In genomic region chr21:39924577-39925308, GRCh38 we compare ENCODE assay signal across 25 cellular contexts. TPM values are rescaled to one million over a fixed set of nuclear protein-coding genes. Genes with fewer than 3 reads are reported as not detected.
"Had no signal": no experiment of that assay in that cellular context is flagged by ENCODE, and none has a peak within 500 bp of the region (broad histone marks: within the 10 kb centered on the region; RNA-seq: fewer than 3 reads in every experiment).

No MANE protein-coding gene starts in this region.

- H3K9me3 ChIP-seq: neutrophil, tibial nerve, vagina had no signal

- H3K4me1 ChIP-seq: tibial nerve, vagina had no signal

- H3K27ac ChIP-seq: neutrophil, tibial nerve, vagina had no signal

- ATAC-seq: effector memory CD8-positive, alpha-beta T cell; left lobe of liver had no signal

- DNase-seq: activated naive CD4-positive, alpha-beta T cell treated with anti-CD3 and anti-CD28 coated beads for 36 hours; dermis blood vessel endothelial cell; effector memory CD8-positive, alpha-beta T cell; head of caudate nucleus; naive B cell; right cardiac atrium; small intestine; stimulated activated CD4-positive, alpha-beta T cell treated with anti-CD3 and anti-CD28 coated beads, Interleukin-4, amount 100 ng/mL, for 4 hours; stimulated activated CD8-positive, alpha-beta memory T cell treated with anti-CD3 and anti-CD28 coated beads, Interleukin-4, amount 100 ng/mL, for 48 hours; stimulated activated naive CD4-positive, alpha-beta T cell treated with Interleukin-2 at 50 U/mL for 16 hours; substantia nigra had no signal

- H3K9me3 Mint-ChIP-seq: activated naive CD4-positive, alpha-beta T cell treated with anti-CD3 and anti-CD28 coated beads for 36 hours; activated T-helper 2 cell treated with anti-CD3 and anti-CD28 coated beads, Interferon-gamma antibody, Interleukin-2, Interleukin-4, amounts not matched to agents 10 μg/mL and 5 μg/mL and 100 μg/mL, durations not matched to agents 14 hours and 24 hours and 36 hours had no signal

- H3K27ac Mint-ChIP-seq: activated naive CD4-positive, alpha-beta T cell treated with anti-CD3 and anti-CD28 coated beads for 36 hours; activated T-helper 2 cell treated with anti-CD3 and anti-CD28 coated beads, Interferon-gamma antibody, Interleukin-2, Interleukin-4, amounts not matched to agents 10 μg/mL and 5 μg/mL and 100 μg/mL, durations not matched to agents 14 hours and 24 hours and 36 hours; effector memory CD8-positive, alpha-beta T cell; naive B cell had no signal

- H3K4me1 Mint-ChIP-seq: naive B cell had no signal

- H3K36me3 Mint-ChIP-seq: naive B cell had no signal

- H3K36me3 ChIP-seq: neutrophil, tibial nerve, vagina had no signal

- H3K4me3 ChIP-seq: tibial nerve, vagina had no signal

- FAIRE-seq: astrocyte, frontal cortex, islet of Langerhans, small intestine, TTC549 had no signal

- H3K27me3 ChIP-seq: neutrophil, tibial nerve, vagina had no signal

- H3K4me3 Mint-ChIP-seq: activated naive CD4-positive, alpha-beta T cell treated with anti-CD3 and anti-CD28 coated beads for 36 hours; effector memory CD8-positive, alpha-beta T cell; naive B cell had no signal

- H3K27me3 Mint-ChIP-seq: effector memory CD8-positive, alpha-beta T cell; naive B cell had no signal

RNA-seq across cellular contexts. Expression of gene PCP4, which starts 57.5 kb away (rescaled TPM):
- total RNA-seq: activated naive CD4-positive, alpha-beta T cell treated with anti-CD3 and anti-CD28 coated beads for 36 hours; activated T-helper 2 cell treated with anti-CD3 and anti-CD28 coated beads, Interferon-gamma antibody, Interleukin-2, Interleukin-4, amounts not matched to agents 10 μg/mL and 5 μg/mL and 100 μg/mL, durations not matched to agents 14 hours and 24 hours and 36 hours; chondrocyte; dermis blood vessel endothelial cell; epithelial cell of proximal tubule; left lobe of liver; lung microvascular endothelial cell; mononuclear cell; T-helper 2 cell treated with Interferon-gamma antibody and Interleukin-4, amounts not matched to agents 100 ng/mL and 5 ng/mL, for 36 hours had no signal
